8 cellular contexts compared by ENCODE assay signal in genomic region chr5:132655821-132656773, GRCh38. TPM values are rescaled to one million over a fixed set of nuclear protein-coding genes. Genes with fewer than 3 reads are reported as not detected.
DNase-seq lines count a peak whose midpoint lies in the region; ATAC-seq lines count a peak whose summit lies in the region.

No MANE protein-coding gene starts in this region.

- no peak overlapping the region for H3K27ac ChIP-seq in skeletal muscle tissue (ENCODE audit: low read depth, low read length)

- H3K27me3 ChIP-seq in skeletal muscle tissue (ENCODE audit: control insufficient read depth in 3 of 3, insufficient read depth in 3 of 3, low read length in 3 of 3): peaks cover 19 to 40% (median 38%) of the 10 kb centered on the region in 3 donors

- H3K9me3 ChIP-seq in skeletal muscle tissue (ENCODE audit: control insufficient read depth in 3 of 3, low read length in 3 of 3): no peaks in the 10 kb centered on the region

- peak; percentile 19 for DNase-seq in ACHN
- DNase-seq in activated gamma-delta T cell (lab: John Stamatoyannopoulos, UW): peak; percentile 30
- no peak for DNase-seq in left ventricle myocardium superior
- no peak for DNase-seq in HT-29 (ENCODE audit: low spot score)

- in situ Hi-C loops in ACHN (cut with HindIII; ENCODE audit: low pct_ligation_motif_present, low pct_unique_long_range_greater_than_20kb, low sequenced_read_pairs): no loop called here

- intact Hi-C loops in left ventricle myocardium superior (cut with micrococcal nuclease): no loop called here

- H3K4me3 ChIP-seq in skeletal muscle tissue (ENCODE audit: low read length in 3 of 3): peak overlapping the region in 2 of 3 donors; percentile 43 to 54

- H3K9ac ChIP-seq in skeletal muscle tissue (ENCODE audit: low read depth in 1 of 3, low read length in 3 of 3): peak overlapping the region; percentile 6 to 57 (median 10)

- no peaks in the 10 kb centered on the region for H3K36me3 ChIP-seq in skeletal muscle tissue (ENCODE audit: control insufficient read depth in 3 of 3, insufficient read depth in 3 of 3, low read length in 3 of 3)

- ATAC-seq in GM21723 (IDR thresholded peaks at IDR 0.05; ENCODE audit: unreplicated experiment) (peak; percentile 32), left ventricle myocardium superior (peak; percentile 20), HG02798 (IDR thresholded peaks at IDR 0.05; ENCODE audit: poor library complexity, unreplicated experiment) (no peak), GM21529 (IDR thresholded peaks at IDR 0.05; ENCODE audit: unreplicated experiment) (no peak)

- H3K4me1 ChIP-seq in skeletal muscle tissue (ENCODE audit: control insufficient read depth in 3 of 3, insufficient read depth in 3 of 3, low read length in 3 of 3): peaks cover 0 to 11% (median 10%) of the 10 kb centered on the region in 3 donors

RNA-seq across cellular contexts. Expression of gene IL13, which starts 1.9 kb away (rescaled TPM):
- total RNA-seq in left ventricle myocardium superior: not detected
- total RNA-seq in skeletal muscle tissue: not detected
- total RNA-seq in HT-29 (2014; rRNA removed; shearing (Covaris generic)): not detected in 2 replicates

RNA-seq across cellular contexts. Expression of gene IL4, which starts 17.7 kb away (rescaled TPM):
- total RNA-seq in left ventricle myocardium superior (not detected), skeletal muscle tissue (not detected)
- total RNA-seq in HT-29 (2014; rRNA removed; shearing (Covaris generic)): not detected in 2 replicates

Comparison
In these comparisons a context has a peak if more than half of its experiments do, and no peak if none do; other contexts are left out.
1. DNase-seq: peak in ACHN (single experiment) and activated gamma-delta T cell (single experiment); none in left ventricle myocardium superior (single experiment) and HT-29 (single experiment).
2. ATAC-seq: peak in GM21723 (single experiment) and left ventricle myocardium superior (single experiment); none in HG02798 (single experiment) and GM21529 (single experiment).